Comparison of ENCODE assay signal across 1 cellular context in genomic region chr6:43683708-43684455, GRCh38.
TF ChIP-seq lines count a peak whose summit lies in the region.

No MANE protein-coding gene starts in this region.

TF ChIP-seq in K562, 482 proteins besides CTCF, POLR2A, EP300 and RAD21:
- TF ChIP-seq SPI1 (IDR thresholded peaks at IDR 0.05; ENCODE audit: borderline replicate concordance, low read depth, low read length) (peak; percentile 99), SMAD4 (CRISPR knock-in tag; conservative IDR thresholded peaks at IDR 0.05) (no peak), CCAR2 (IDR thresholded peaks at IDR 0.05; ENCODE audit: low read depth, low read length) (no peak), SRF (CRISPR knock-in tag; IDR thresholded peaks at IDR 0.05) (peak in 1 of 2 experiments; percentile 28; a peak in 1 of 4 replicates), ZNF232 (CRISPR knock-in tag; IDR thresholded peaks at IDR 0.05) (0 out of 2 replicates have a peak, but pooled peaks have one; percentile 26)
TF ChIP-seq in K562: peak in this region for 3.
